In genomic region chr12:132418393-132418925, GRCh38 we compare ENCODE assay signal across 1 cellular context.
TF ChIP-seq lines count a peak whose summit lies in the region.

No MANE protein-coding gene starts in this region.

TF ChIP-seq in K562, 482 proteins besides CTCF, POLR2A, EP300 and RAD21 (continued from another document):
- TF ChIP-seq ZNF121 (CRISPR knock-in tag; conservative IDR thresholded peaks at IDR 0.05) (peak; percentile 76; the same call in 1 of the 2 replicates), XRCC5 (IDR thresholded peaks at IDR 0.05; ENCODE audit: low read depth, low read length) (no peak), POLR2B (IDR thresholded peaks at IDR 0.05; ENCODE audit: low read depth, partially characterized antibody) (no peak), POLR2H (tag; IDR thresholded peaks at IDR 0.05; ENCODE audit: low read depth) (no peak), SOX6 (IDR thresholded peaks at IDR 0.05) (no peak), OTX1 (CRISPR knock-in tag; IDR thresholded peaks at IDR 0.05) (0 out of 2 replicates have a peak, but pooled peaks have one; percentile 19), BCOR (IDR thresholded peaks at IDR 0.05) (no peak), THRB (CRISPR knock-in tag; conservative IDR thresholded peaks at IDR 0.05) (0 out of 2 replicates have a peak, but pooled peaks have one; percentile 55), RUNX1 (IDR thresholded peaks at IDR 0.05; ENCODE audit: low read depth) (no peak), KDM5B (IDR thresholded peaks at IDR 0.05; ENCODE audit: insufficient replicate concordance, low read depth, low read length) (no peak), LARP7 (IDR thresholded peaks at IDR 0.05) (no peak), ELF4 (CRISPR knock-in tag; IDR thresholded peaks at IDR 0.05) (0 out of 2 replicates have a peak, but pooled peaks have one; percentile 39), MTA3 (IDR thresholded peaks at IDR 0.05; ENCODE audit: borderline replicate concordance) (no peak), GATAD2B (IDR thresholded peaks at IDR 0.05; ENCODE audit: borderline replicate concordance) (no peak), HBP1 (CRISPR knock-in tag; IDR thresholded peaks at IDR 0.05) (0 out of 2 replicates have a peak, but pooled peaks have one; percentile 41), ZNF512 (tag; IDR thresholded peaks at IDR 0.05) (peak; percentile 95), POLR2AphosphoS5 (IDR thresholded peaks at IDR 0.05; ENCODE audit: control insufficient read depth, insufficient read depth, low read depth, low read length) (no peak), E2F6 (IDR thresholded peaks at IDR 0.05; ENCODE audit: borderline replicate concordance in 1 of 2, extremely low read depth in 1 of 2, insufficient read depth in 1 of 2, insufficient read length in 1 of 2, low read depth in 1 of 2, low read length in 1 of 2, poor library complexity in 1 of 2, severe bottlenecking in 1 of 2) (no peak)
TF ChIP-seq in K562: peak in this region for 8.
